8 cellular contexts compared by ENCODE assay signal in genomic region chr15:63122002-63122893, GRCh38. TPM values are rescaled to one million over a fixed set of nuclear protein-coding genes. Genes with fewer than 3 reads are reported as not detected.
A peak's percentile ranks its signal among the peaks of the same experiment; 100 is the strongest.
DNase-seq lines count a peak whose midpoint lies in the region; ATAC-seq, FAIRE-seq and TF ChIP-seq lines count a peak whose summit lies in the region.

No MANE protein-coding gene starts in this region.

- H3K9ac ChIP-seq in IMR-90 (ENCODE audit: low read depth, low read length) = peak overlapping the region; percentile 90

- in situ Hi-C loops in IMR-90 (cut with MboI; ENCODE audit: low sequenced_read_pairs) = no loop called here

- H2AFZ ChIP-seq in IMR-90 (replicated peaks; ENCODE audit: low read length, poor library complexity) (peak overlapping the region; percentile 90), neuron (ENCODE audit: low read depth, low read length) (peak overlapping the region; percentile 56)

- H3K4me3 ChIP-seq in IMR-90 (ENCODE audit: insufficient read depth, low read depth, low read length) (peak overlapping the region; percentile 85), SJCRH30 (peak overlapping the region; percentile 99), neuron (ENCODE audit: low read length) (peak overlapping the region; percentile 58)

- TF ChIP-seq POLR2A in IMR-90 (IDR thresholded peaks at IDR 0.05; ENCODE audit: low read depth, low read length) = peak; percentile 78; the same call in 1 of the 2 replicates

- peak overlapping the region; percentile 92 for H3K14ac ChIP-seq in IMR-90 (replicated peaks; ENCODE audit: low read depth, low read length)

- peak overlapping the region; percentile 94 for H2AK9ac ChIP-seq in IMR-90 (replicated peaks; ENCODE audit: low read depth, low read length, poor library complexity)

- no peak for TF ChIP-seq CTCF in IMR-90 (conservative IDR thresholded peaks at IDR 0.05; ENCODE audit: low read depth, low read length)

- peaks cover 2% of the 10 kb centered on the region for H3K4me1 ChIP-seq in IMR-90 (ENCODE audit: control insufficient read depth, insufficient read depth, low read length)
- H3K4me1 ChIP-seq in SJCRH30 = peaks cover under 1% of the 10 kb centered on the region; the same call in 1 of the 2 replicates
- H3K4me1 ChIP-seq in neuron (ENCODE audit: insufficient read depth, low read length) = peaks cover 13% of the 10 kb centered on the region

- H3K4me2 ChIP-seq in IMR-90 (ENCODE audit: low read depth, low read length) = peak overlapping the region; percentile 89

- peak overlapping the region; percentile 74 for H3K4ac ChIP-seq in IMR-90 (ENCODE audit: low read depth, low read length)

- H4K5ac ChIP-seq in IMR-90 (ENCODE audit: low read depth, low read length) = 0 out of 2 replicates have a peak overlapping the region, but pooled peaks have one; percentile 1

- peak overlapping the region; percentile 56 for H3K18ac ChIP-seq in IMR-90 (ENCODE audit: low read depth, low read length)

- WGBS in IMR-90 (ENCODE audit: extremely low coverage in 2 of 2, insufficient read length in 1 of 2), 2 experiments = 1% methylated on average over 20 of the region's 59 CpGs; no CpG with 5 or more reads in 1 of the 2 experiments

- peaks cover 7% of the 10 kb centered on the region; the same call in 1 of the 2 replicates for H4K20me1 ChIP-seq in IMR-90 (ENCODE audit: insufficient read depth, low read length)

- H3K9me1 ChIP-seq in IMR-90 (ENCODE audit: insufficient read depth, low read length) = peaks cover 10% of the 10 kb centered on the region

- H4K8ac ChIP-seq in IMR-90 (ENCODE audit: low read depth in 2 of 2, low read length in 2 of 2) = peak overlapping the region in 1 of 2 experiments; percentile 37; a peak in 2 of 4 replicates

- H2AK5ac ChIP-seq in IMR-90 (ENCODE audit: low read depth, low read length) = no peak overlapping the region; the same call in 1 of the 2 replicates

- no peak overlapping the region for H2BK15ac ChIP-seq in IMR-90 (ENCODE audit: low read depth, low read length)

- H2BK20ac ChIP-seq in IMR-90 (ENCODE audit: low read depth, low read length) = no peak overlapping the region

- peak; percentile 87 for ATAC-seq in GM21529 (IDR thresholded peaks at IDR 0.05; ENCODE audit: unreplicated experiment)
- peak; percentile 97 for ATAC-seq in IMR-90 (ENCODE audit: low read depth)

- TF ChIP-seq RAD21 in IMR-90 (IDR thresholded peaks at IDR 0.05; ENCODE audit: low read length) = peak; percentile 19; the same call in 1 of the 2 replicates

- intact Hi-C loops in IMR-90 (cut with micrococcal nuclease) = loop anchor here (5.0 kb wide), 1 partner anchor 65 kb away; no protein-coding TSS in a partner anchor

- peak overlapping the region; percentile 75 for H3K27ac ChIP-seq in IMR-90 (ENCODE audit: insufficient read depth, low read length)
- peak overlapping the region; percentile 24; the same call in 1 of the 2 replicates for H3K27ac ChIP-seq in SJCRH30
- peak overlapping the region; percentile 84 for H3K27ac ChIP-seq in substantia nigra (ENCODE audit: low read depth, low read length, poor library complexity, severe bottlenecking)

- H3K9me3 ChIP-seq in IMR-90 (ENCODE audit: control insufficient read depth, insufficient read depth, low read length) (peaks cover 3% of the 10 kb centered on the region; the same call in 1 of the 2 replicates), SJCRH30 (replicated peaks) (no peaks in the 10 kb centered on the region), neuron (ENCODE audit: low read length) (no peaks in the 10 kb centered on the region)

- H2BK5ac ChIP-seq in IMR-90 (ENCODE audit: low read depth, low read length, poor library complexity, severe bottlenecking) = peak overlapping the region; percentile 91

- peaks cover 12% of the 10 kb centered on the region for H3K36me3 ChIP-seq in IMR-90 (ENCODE audit: control insufficient read depth, insufficient read depth, low read length)
- no peaks in the 10 kb centered on the region for H3K36me3 ChIP-seq in SJCRH30
- H3K36me3 ChIP-seq in neuron (ENCODE audit: insufficient read depth, low read length) = no peaks in the 10 kb centered on the region

- no peak for FAIRE-seq in frontal cortex (lab: Jason Lieb, UNC)

- H3K27me3 ChIP-seq in IMR-90 (ENCODE audit: control insufficient read depth, insufficient read depth, low read length) (no peaks in the 10 kb centered on the region), SJCRH30 (no peaks in the 10 kb centered on the region), neuron (ENCODE audit: insufficient read depth, low read length) (no peaks in the 10 kb centered on the region)

- BruUV-seq in IMR-90 (replicated peaks; lab: Mats Ljungman, UMichigan) = no TSS peak

- CTCF ChIA-PET in IMR-90 (lab: Yijun Ruan, JAX) = no interaction called here

- peak overlapping the region; percentile 26; the same call in 1 of the 2 replicates for H4K91ac ChIP-seq in IMR-90 (ENCODE audit: insufficient read depth, low read depth, low read length)

- H3K56ac ChIP-seq in IMR-90 (ENCODE audit: extremely low read depth, insufficient read depth, low read length) = peak overlapping the region; percentile 66

- dilution Hi-C loops in IMR-90 (cut with HindIII; ENCODE audit: low sequenced_read_pairs, unreplicated experiment) = no loop called here

- peak overlapping the region; percentile 77; the same call in 1 of the 2 replicates for H3K23ac ChIP-seq in IMR-90 (ENCODE audit: low read depth, low read length)

- POLR2A ChIA-PET in IMR-90 (lab: Charles Lee; ENCODE audit: unreplicated experiment) = no interaction called here

- DNase-seq in DMS53 (lab: John Stamatoyannopoulos, UW) = peak; percentile 74
- peak; percentile 75 for DNase-seq in IMR-90
- peak; percentile 74 to 91 for DNase-seq in SJCRH30
- peak; percentile 22 to 67 (median 52) for DNase-seq in activated naive CD4-positive, alpha-beta T cell (lab: John Stamatoyannopoulos, UW)
- peak; percentile 71 to 86 for DNase-seq in frontal cortex (ENCODE audit: low spot score in 2 of 2)
- peak in 48 of 49 donors; percentile 10 to 86 (median 66) for DNase-seq in substantia nigra (lab: John Stamatoyannopoulos, UW)

- H3K79me1 ChIP-seq in IMR-90 (ENCODE audit: low read depth in 1 of 2, low read length in 2 of 2) = peaks cover 7 to 32% of the 10 kb centered on the region in 2 experiments

- H2BK120ac ChIP-seq in IMR-90 (ENCODE audit: low read depth, low read length) = no peak overlapping the region; the same call in 1 of the 2 replicates

TF ChIP-seq in IMR-90, 13 proteins besides CTCF, POLR2A, EP300 and RAD21:
- TF ChIP-seq RCOR1 (IDR thresholded peaks at IDR 0.05; ENCODE audit: insufficient replicate concordance, low read length) (no peak), MAZ (IDR thresholded peaks at IDR 0.05; ENCODE audit: borderline replicate concordance, low read depth, low read length) (0 out of 2 replicates have a peak, but pooled peaks have one; percentile 31), MAFK (IDR thresholded peaks at IDR 0.05; ENCODE audit: low read depth, low read length) (no peak), BHLHE40 (IDR thresholded peaks at IDR 0.05; ENCODE audit: low read depth, low read length) (no peak), MXI1 (IDR thresholded peaks at IDR 0.05; ENCODE audit: borderline replicate concordance, low read depth, low read length) (peak; percentile 37; the same call in 1 of the 2 replicates), CHD1 (IDR thresholded peaks at IDR 0.05; ENCODE audit: low read depth, low read length) (0 out of 2 replicates have a peak, but pooled peaks have one; percentile 64), FOS (IDR thresholded peaks at IDR 0.05; ENCODE audit: low read depth, low read length) (no peak)
- TF ChIP-seq, protein P1, sequence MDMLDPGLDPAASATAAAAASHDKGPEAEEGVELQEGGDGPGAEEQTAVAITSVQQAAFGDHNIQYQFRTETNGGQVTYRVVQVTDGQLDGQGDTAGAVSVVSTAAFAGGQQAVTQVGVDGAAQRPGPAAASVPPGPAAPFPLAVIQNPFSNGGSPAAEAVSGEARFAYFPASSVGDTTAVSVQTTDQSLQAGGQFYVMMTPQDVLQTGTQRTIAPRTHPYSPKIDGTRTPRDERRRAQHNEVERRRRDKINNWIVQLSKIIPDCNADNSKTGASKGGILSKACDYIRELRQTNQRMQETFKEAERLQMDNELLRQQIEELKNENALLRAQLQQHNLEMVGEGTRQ (IDR thresholded peaks at IDR 0.05; ENCODE audit: low read depth, low read length) = no peak
- TF ChIP-seq, protein P2, sequence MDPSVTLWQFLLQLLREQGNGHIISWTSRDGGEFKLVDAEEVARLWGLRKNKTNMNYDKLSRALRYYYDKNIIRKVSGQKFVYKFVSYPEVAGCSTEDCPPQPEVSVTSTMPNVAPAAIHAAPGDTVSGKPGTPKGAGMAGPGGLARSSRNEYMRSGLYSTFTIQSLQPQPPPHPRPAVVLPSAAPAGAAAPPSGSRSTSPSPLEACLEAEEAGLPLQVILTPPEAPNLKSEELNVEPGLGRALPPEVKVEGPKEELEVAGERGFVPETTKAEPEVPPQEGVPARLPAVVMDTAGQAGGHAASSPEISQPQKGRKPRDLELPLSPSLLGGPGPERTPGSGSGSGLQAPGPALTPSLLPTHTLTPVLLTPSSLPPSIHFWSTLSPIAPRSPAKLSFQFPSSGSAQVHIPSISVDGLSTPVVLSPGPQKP (IDR thresholded peaks at IDR 0.05; ENCODE audit: borderline replicate concordance, low read depth, low read length) = no peak

RNA-seq across cellular contexts. Expression of gene LACTB, which starts 0.6 kb away (rescaled TPM):
- total RNA-seq in IMR-90 (2012; rRNA removed) = 12.9 and 41.7 TPM in 2 replicates
- polyA plus RNA-seq in IMR-90 (2012; rRNA removed) = 31.0 and 32.7 TPM in 2 replicates
- polyA plus RNA-seq in IMR-90 (2012; cell fraction: cytosol; rRNA removed) = 11.5 and 15.9 TPM in 2 replicates
- polyA plus RNA-seq in IMR-90 (2012; cell fraction: nucleus; rRNA removed; ENCODE audit: low replicate concordance) = 11.3 and 22.6 TPM in 2 replicates
- total RNA-seq in SJCRH30 (2014; rRNA removed; shearing (Covaris generic)) = 12.9 and 13.2 TPM in 2 replicates
- total RNA-seq in frontal cortex = 15.9 TPM

RNA-seq across cellular contexts. Expression of gene RPS27L, which starts 35.0 kb away (rescaled TPM):
- total RNA-seq in IMR-90 (2012; rRNA removed) = 53.1 and 64.7 TPM in 2 replicates
- polyA plus RNA-seq in IMR-90 (2012; rRNA removed) = 302 and 361 TPM in 2 replicates
- polyA plus RNA-seq in IMR-90 (2012; cell fraction: cytosol; rRNA removed) = 13.0 and 33.3 TPM in 2 replicates
- 11.4 and 110 TPM in 2 replicates for polyA plus RNA-seq in IMR-90 (2012; cell fraction: nucleus; rRNA removed; ENCODE audit: low replicate concordance)
- 178 and 185 TPM in 2 replicates for total RNA-seq in SJCRH30 (2014; rRNA removed; shearing (Covaris generic))
- 21.6 TPM for total RNA-seq in frontal cortex

Comparison
In these comparisons a context has a peak if more than half of its experiments do, and no peak if none do; other contexts are left out.
1. Peak in every context shown above with its lines: DNase-seq, ATAC-seq, H3K4me3 ChIP-seq and H3K27ac ChIP-seq.
2. H3K27ac ChIP-seq: peak in every context shown above with its lines; median percentile 84 in substantia nigra; 75 in IMR-90; 24 in SJCRH30.